In the genomic region with DNA sequence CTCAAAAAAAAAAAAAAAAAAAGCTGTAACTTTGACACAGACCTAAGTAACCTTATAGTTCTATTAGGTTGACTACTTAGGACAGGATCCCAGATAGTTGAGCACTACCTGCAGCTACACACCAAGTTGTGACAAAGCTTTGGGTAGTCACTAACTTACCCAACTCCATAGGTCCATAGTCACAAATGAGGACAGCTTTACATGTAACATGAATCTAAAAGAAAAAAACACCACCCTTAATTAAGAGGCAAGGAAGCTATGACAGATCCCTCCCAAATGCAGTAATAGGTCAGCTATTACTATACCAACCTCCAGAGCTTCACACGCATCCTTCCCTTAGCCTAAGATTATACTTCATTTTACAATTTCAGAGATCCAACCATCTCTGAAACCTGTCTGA, we compare ENCODE assay signal across 9 cellular contexts. TPM values are rescaled to one million over a fixed set of nuclear protein-coding genes. Genes with fewer than 3 reads are reported as not detected.
DNase-seq lines count a peak whose midpoint lies in the region; ATAC-seq and TF ChIP-seq lines count a peak whose summit lies in the region.
"Had no signal": no experiment of that assay in that cellular context is flagged by ENCODE, and none has a peak within 500 bp of the region (broad histone marks: within the 10 kb centered on the region; RNA-seq: fewer than 3 reads in every experiment).

No MANE protein-coding gene starts in this region.

- peaks cover 29% of the 10 kb centered on the region for H3K4me1 ChIP-seq in suprapubic skin

- H3K27me3 ChIP-seq in suprapubic skin: no peaks in the 10 kb centered on the region

- peak overlapping the region; percentile 98 for H3K27ac Mint-ChIP-seq in activated T-cell treated with anti-CD3 and anti-CD28 coated beads, Interleukin-2, amount 50 U/mL, for 24 hours
- H3K27ac Mint-ChIP-seq in WTC11: peak overlapping the region; percentile 94

- H3K27ac ChIP-seq in suprapubic skin: no peak overlapping the region

- no peaks in the 10 kb centered on the region for H3K9me3 Mint-ChIP-seq in activated T-cell treated with anti-CD3 and anti-CD28 coated beads, Interleukin-2, amount 50 U/mL, for 24 hours
- no peaks in the 10 kb centered on the region for H3K9me3 Mint-ChIP-seq in WTC11

- H3K4me3 Mint-ChIP-seq in activated T-cell treated with anti-CD3 and anti-CD28 coated beads, Interleukin-2, amount 50 U/mL, for 24 hours: peak overlapping the region; percentile 95
- peak overlapping the region; percentile 92 for H3K4me3 Mint-ChIP-seq in WTC11

- peaks cover 36% of the 10 kb centered on the region for H3K4me1 Mint-ChIP-seq in activated T-cell treated with anti-CD3 and anti-CD28 coated beads, Interleukin-2, amount 50 U/mL, for 24 hours (ENCODE audit: low read depth)
- H3K4me1 Mint-ChIP-seq in WTC11: peaks cover 20% of the 10 kb centered on the region

- ATAC-seq in WTC11: no peak

- H3K27me3 Mint-ChIP-seq in activated T-cell treated with anti-CD3 and anti-CD28 coated beads, Interleukin-2, amount 50 U/mL, for 24 hours: no peaks in the 10 kb centered on the region
- H3K27me3 Mint-ChIP-seq in WTC11 (ENCODE audit: low read depth): no peaks in the 10 kb centered on the region

- WGBS in suprapubic skin: 88% methylated on average over 1 of the region's 1 CpG

- H3K36me3 ChIP-seq in suprapubic skin: peaks cover 46% of the 10 kb centered on the region

- TF ChIP-seq CTCF in WTC11 (IDR thresholded peaks at IDR 0.05) (no peak), foreskin fibroblast (IDR thresholded peaks at IDR 0.05; ENCODE audit: low read depth, low read length) (no peak), suprapubic skin (IDR thresholded peaks at IDR 0.05) (no peak)

- no peaks in the 10 kb centered on the region for H3K9me3 ChIP-seq in suprapubic skin

- CTCF ChIA-PET in WTC11 (lab: Charles Lee): interaction anchor here (0.7 to 1.0 kb wide), 5 partner anchors 23 to 343 kb away, joined by 3 to 5 read pairs (median 5); partner anchors contain the start of genes ATP5IF1 and TRNAU1AP

- H3K36me3 Mint-ChIP-seq in activated T-cell treated with anti-CD3 and anti-CD28 coated beads, Interleukin-2, amount 50 U/mL, for 24 hours (ENCODE audit: low read depth): peaks cover 77% of the 10 kb centered on the region
- H3K36me3 Mint-ChIP-seq in WTC11: peaks cover 47% of the 10 kb centered on the region

- TF ChIP-seq EP300 in suprapubic skin (IDR thresholded peaks at IDR 0.05): no peak

- H3K4me3 ChIP-seq in foreskin fibroblast (ENCODE audit: low read depth in 1 of 2, low read length in 2 of 2) (peak overlapping the region; percentile 73 to 74), suprapubic skin (peak overlapping the region; percentile 89)

- POLR2A ChIA-PET in WTC11 (lab: Charles Lee): interaction anchor here (0.6 to 0.7 kb wide), 4 partner anchors 14 to 164 kb away, joined by 3 to 5 read pairs (median 4); no protein-coding TSS in a partner anchor

- no peak for TF ChIP-seq POLR2A in suprapubic skin (IDR thresholded peaks at IDR 0.05)

- DNase-seq in activated T-cell treated with anti-CD3 and anti-CD28 coated beads, Interleukin-2, amount 50 U/mL, for 24 hours: no peak
- DNase-seq in activated T-cell treated with anti-CD3 and anti-CD28 coated beads, Interleukin-2, amount 50 U/mL, for 48 hours: no peak
- DNase-seq in WTC11 (ENCODE audit: low spot score): no peak
- DNase-seq in foreskin fibroblast: no peak
- DNase-seq in suprapubic skin (ENCODE audit: low spot score in 2 of 2): no peak
- no peak for DNase-seq in Ammon's horn (ENCODE audit: low spot score)
- no peak for DNase-seq in NAMALWA (ENCODE audit: low spot score)
- DNase-seq in stimulated activated CD4-positive, alpha-beta T cell treated with anti-CD3 and anti-CD28 coated beads, Interleukin-2, amount 100 ng/mL, for 48 hours: no peak
- DNase-seq: SHP77 had no signal

TF ChIP-seq in WTC11, 78 proteins besides CTCF, POLR2A, EP300 and RAD21:
- TF ChIP-seq ZNF232 (CRISPR knock-in tag; IDR thresholded peaks at IDR 0.05): no peak
- no peak for TF ChIP-seq HMGA2 (CRISPR knock-in tag; IDR thresholded peaks at IDR 0.05)
- no peak for TF ChIP-seq IRF1 (CRISPR knock-in tag; IDR thresholded peaks at IDR 0.05)
- TF ChIP-seq, protein P1, sequence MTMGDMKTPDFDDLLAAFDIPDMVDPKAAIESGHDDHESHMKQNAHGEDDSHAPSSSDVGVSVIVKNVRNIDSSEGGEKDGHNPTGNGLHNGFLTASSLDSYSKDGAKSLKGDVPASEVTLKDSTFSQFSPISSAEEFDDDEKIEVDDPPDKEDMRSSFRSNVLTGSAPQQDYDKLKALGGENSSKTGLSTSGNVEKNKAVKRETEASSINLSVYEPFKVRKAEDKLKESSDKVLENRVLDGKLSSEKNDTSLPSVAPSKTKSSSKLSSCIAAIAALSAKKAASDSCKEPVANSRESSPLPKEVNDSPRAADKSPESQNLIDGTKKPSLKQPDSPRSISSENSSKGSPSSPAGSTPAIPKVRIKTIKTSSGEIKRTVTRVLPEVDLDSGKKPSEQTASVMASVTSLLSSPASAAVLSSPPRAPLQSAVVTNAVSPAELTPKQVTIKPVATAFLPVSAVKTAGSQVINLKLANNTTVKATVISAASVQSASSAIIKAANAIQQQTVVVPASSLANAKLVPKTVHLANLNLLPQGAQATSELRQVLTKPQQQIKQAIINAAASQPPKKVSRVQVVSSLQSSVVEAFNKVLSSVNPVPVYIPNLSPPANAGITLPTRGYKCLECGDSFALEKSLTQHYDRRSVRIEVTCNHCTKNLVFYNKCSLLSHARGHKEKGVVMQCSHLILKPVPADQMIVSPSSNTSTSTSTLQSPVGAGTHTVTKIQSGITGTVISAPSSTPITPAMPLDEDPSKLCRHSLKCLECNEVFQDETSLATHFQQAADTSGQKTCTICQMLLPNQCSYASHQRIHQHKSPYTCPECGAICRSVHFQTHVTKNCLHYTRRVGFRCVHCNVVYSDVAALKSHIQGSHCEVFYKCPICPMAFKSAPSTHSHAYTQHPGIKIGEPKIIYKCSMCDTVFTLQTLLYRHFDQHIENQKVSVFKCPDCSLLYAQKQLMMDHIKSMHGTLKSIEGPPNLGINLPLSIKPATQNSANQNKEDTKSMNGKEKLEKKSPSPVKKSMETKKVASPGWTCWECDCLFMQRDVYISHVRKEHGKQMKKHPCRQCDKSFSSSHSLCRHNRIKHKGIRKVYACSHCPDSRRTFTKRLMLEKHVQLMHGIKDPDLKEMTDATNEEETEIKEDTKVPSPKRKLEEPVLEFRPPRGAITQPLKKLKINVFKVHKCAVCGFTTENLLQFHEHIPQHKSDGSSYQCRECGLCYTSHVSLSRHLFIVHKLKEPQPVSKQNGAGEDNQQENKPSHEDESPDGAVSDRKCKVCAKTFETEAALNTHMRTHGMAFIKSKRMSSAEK (CRISPR knock-in tag; IDR thresholded peaks at IDR 0.05; ENCODE audit: borderline replicate concordance): no peak
- no peak for TF ChIP-seq RELA (CRISPR knock-in tag; IDR thresholded peaks at IDR 0.05; ENCODE audit: borderline replicate concordance)
- no peak for TF ChIP-seq NFYB (CRISPR knock-in tag; conservative IDR thresholded peaks at IDR 0.05; ENCODE audit: low read depth)
- TF ChIP-seq FOXP4 (CRISPR knock-in tag; IDR thresholded peaks at IDR 0.05): no peak
- no peak for TF ChIP-seq NR1H2 (CRISPR knock-in tag; IDR thresholded peaks at IDR 0.05)

RNA-seq across cellular contexts. Expression of gene RAB42, which starts 12.7 kb away (rescaled TPM):
- 8.9 to 12.6 TPM (median 10.1 TPM) in 3 replicates for total RNA-seq in WTC11 (2021)
- 1 to 10 TPM in 2 of 4 donors, under 1 TPM in 1, not detected in 1; 0.70 to 1.4 (median 1.4) TPM for total RNA-seq in suprapubic skin

RNA-seq across cellular contexts. Expression of gene TRNAU1AP, which starts 26.5 kb away (rescaled TPM):
- 30.4 to 40.6 TPM (median 34.0 TPM) in 3 replicates for total RNA-seq in WTC11 (2021)
- total RNA-seq in suprapubic skin: 10 to 100 TPM; 17.6 to 36.7 (median 21.5) TPM
